In genomic region chr6:90835584-90836212, GRCh38 we compare ENCODE assay signal across 20 cellular contexts.
DNase-seq lines count a peak whose midpoint lies in the region; FAIRE-seq and TF ChIP-seq lines count a peak whose summit lies in the region.
"Had no signal": no experiment of that assay in that cellular context is flagged by ENCODE, and none has a peak within 500 bp of the region (broad histone marks: within the 10 kb centered on the region; RNA-seq: fewer than 3 reads in every experiment).

No MANE protein-coding gene starts in this region.

- no peak overlapping the region for H3K27ac Mint-ChIP-seq in nephron progenitor cell

- no peaks in the 10 kb centered on the region for H3K4me1 Mint-ChIP-seq in nephron progenitor cell

- TF ChIP-seq CTCF in nephron progenitor cell (IDR thresholded peaks at IDR 0.05) (no peak), kidney (IDR thresholded peaks at IDR 0.05; ENCODE audit: borderline replicate concordance, extremely low read depth, insufficient read depth) (no peak)

- H3K36me3 ChIP-seq in kidney (ENCODE audit: control insufficient read depth in 1 of 2, insufficient read depth in 2 of 2, low read length in 2 of 2): no peaks in the 10 kb centered on the region
- H3K36me3 ChIP-seq: BE2C had no signal

- intact Hi-C loops in kidney (cut with DNase I): no loop called here

- no peak overlapping the region for H3K4me3 ChIP-seq in kidney (ENCODE audit: low read length in 2 of 2)
- H3K4me3 ChIP-seq: dorsolateral prefrontal cortex had no signal

- H3K36me3 Mint-ChIP-seq in nephron progenitor cell (ENCODE audit: low read depth): no peaks in the 10 kb centered on the region

- DNase-seq in DMS153 (lab: John Stamatoyannopoulos, UW) (peak; percentile 87), NCI-H1436 (lab: John Stamatoyannopoulos, UW) (peak; percentile 68), NCI-H748 treated with DMSO at 0.1 percent for 48 hours (lab: John Stamatoyannopoulos, UW) (peak; percentile 96), left kidney (ENCODE audit: low read depth, low spot score) (peak; percentile 43), nephron progenitor cell (no peak), kidney (no peak), hepatic stellate cell (ENCODE audit: low spot score) (no peak), DMS 273 treated with DMSO at 0.1 percent for 48 hours (lab: John Stamatoyannopoulos, UW) (no peak)
- DNase-seq: activated CD4-positive, alpha-beta T cell treated with anti-CD3 and anti-CD28 coated beads, Interleukin-2, amount 50 U/mL, for 48 hours; activated gamma-delta T cell; BE2C; dorsolateral prefrontal cortex; mesenchymal stem cell; NCI-H1048; nucleus accumbens; SIG-M5; stimulated activated CD4-positive, alpha-beta T cell treated with anti-CD3 and anti-CD28 coated beads, Interleukin-4, amount 100 ng/mL, for 4 hours; stimulated activated naive CD4-positive, alpha-beta T cell treated with Interleukin-2 at 50 U/mL for 16 hours had no signal

- H3K4me1 ChIP-seq in kidney (ENCODE audit: control insufficient read depth in 1 of 2, insufficient read depth in 1 of 2, low read depth in 1 of 2, low read length in 2 of 2): no peaks in the 10 kb centered on the region
- H3K4me1 ChIP-seq: BE2C had no signal

- H3K9me3 Mint-ChIP-seq in nephron progenitor cell: peaks cover 9% of the 10 kb centered on the region

- H3K27ac ChIP-seq in kidney (ENCODE audit: low read depth in 2 of 2, low read length in 2 of 2): no peak overlapping the region
- H3K27ac ChIP-seq: dorsolateral prefrontal cortex had no signal

- H3K9me3 ChIP-seq in kidney (ENCODE audit: control insufficient read depth in 1 of 2, low read length in 2 of 2): no peaks in the 10 kb centered on the region
- H3K9me3 ChIP-seq: BE2C had no signal

- H3K27me3 Mint-ChIP-seq in nephron progenitor cell (ENCODE audit: low read depth, poor library complexity): peaks cover 7% of the 10 kb centered on the region

- H3K9ac ChIP-seq in kidney (ENCODE audit: low read length in 2 of 2): no peak overlapping the region

- no peak overlapping the region for H3K4me3 Mint-ChIP-seq in nephron progenitor cell

- FAIRE-seq in kidney (lab: Jason Lieb, UNC): no peak
- FAIRE-seq: GM12891, H54 had no signal

Comparison
In these comparisons a context has a peak if more than half of its experiments do, and no peak if none do; other contexts are left out.
1. DNase-seq: peak in DMS153 (single experiment), NCI-H1436 (single experiment), NCI-H748 treated with DMSO at 0.1 percent for 48 hours (single experiment) and left kidney (single experiment); none in nephron progenitor cell (single experiment), kidney (single experiment), hepatic stellate cell (single experiment) and DMS 273 treated with DMSO at 0.1 percent for 48 hours (single experiment).